In genomic region chr21:41876928-41877652, GRCh38 we compare ENCODE assay signal across 11 cellular contexts. TPM values are rescaled to one million over a fixed set of nuclear protein-coding genes. Genes with fewer than 3 reads are reported as not detected.
DNase-seq lines count a peak whose midpoint lies in the region; ATAC-seq and TF ChIP-seq lines count a peak whose summit lies in the region.
"Had no signal": no experiment of that assay in that cellular context is flagged by ENCODE, and none has a peak within 500 bp of the region (broad histone marks: within the 10 kb centered on the region; RNA-seq: fewer than 3 reads in every experiment).

No MANE protein-coding gene starts in this region.

- intact Hi-C loops in psoas muscle (cut with DNase I): loop anchor here in 1 of 2 donors (5.0 kb wide), 1 partner anchor 235 kb away; no protein-coding TSS in a partner anchor

- H3K36me3 ChIP-seq in psoas muscle (ENCODE audit: insufficient read depth in 1 of 2, low read depth in 1 of 2) (no peaks in the 10 kb centered on the region), upper lobe of left lung (no peaks in the 10 kb centered on the region)
- H3K36me3 ChIP-seq: colonic mucosa had no signal

- H3K4me3 ChIP-seq in GM12865 (ENCODE audit: low read depth, low read length) (peak overlapping the region; percentile 93), NB4 (ENCODE audit: low read depth, low read length) (peak overlapping the region; percentile 81), coronary artery (peak overlapping the region; percentile 90), psoas muscle (peak overlapping the region; percentile 84), upper lobe of left lung (no peak overlapping the region)

- 80 to 90% (median 82%) methylated on average over 10 to 11 of the region's 11 CpGs for WGBS in psoas muscle, 3 donors
- whole genome bisulfite sequencing in upper lobe of left lung, 2 donors: 91 to 93% methylated on average over 11 of the region's 11 CpGs

- no peaks in the 10 kb centered on the region for H3K9me3 ChIP-seq in psoas muscle
- no peaks in the 10 kb centered on the region for H3K9me3 ChIP-seq in upper lobe of left lung
- H3K9me3 ChIP-seq: colonic mucosa had no signal

- no peak for TF ChIP-seq EP300 in upper lobe of left lung (IDR thresholded peaks at IDR 0.05)

- H3K27ac ChIP-seq in coronary artery: peak overlapping the region; percentile 45 to 95
- H3K27ac ChIP-seq in psoas muscle: peak overlapping the region; percentile 69
- H3K27ac ChIP-seq in upper lobe of left lung: no peak overlapping the region
- H3K27ac ChIP-seq: colonic mucosa had no signal

- H3K4me1 ChIP-seq in psoas muscle: peaks cover 6% of the 10 kb centered on the region
- H3K4me1 ChIP-seq in upper lobe of left lung: peaks cover 10 to 26% (median 19%) of the 10 kb centered on the region in 4 donors
- H3K4me1 ChIP-seq: colonic mucosa had no signal

- DNase-seq in GM12865 (ENCODE audit: low read depth) (no peak), NB4 (ENCODE audit: low read depth) (no peak), coronary artery (ENCODE audit: low spot score) (no peak), psoas muscle (peak in 1 of 2 donors; percentile 21), upper lobe of left lung (no peak)
- no peak for DNase-seq in activated CD4-positive, CD25-positive, alpha-beta regulatory T cell (lab: John Stamatoyannopoulos, UW)
- no peak for DNase-seq in stimulated activated CD4-positive, alpha-beta T cell treated with anti-CD3 and anti-CD28 coated beads, Interleukin-2, amount 100 ng/mL, for 24 hours
- DNase-seq: activated CD4-positive, alpha-beta T cell treated with anti-CD3 and anti-CD28 coated beads, Interleukin-2, amount 50 U/mL, for 1 hour; colonic mucosa; NCI-H774 had no signal

- H3K27me3 ChIP-seq in psoas muscle (ENCODE audit: insufficient read depth in 3 of 3, low read length in 2 of 3): no peaks in the 10 kb centered on the region
- H3K27me3 ChIP-seq in upper lobe of left lung: no peaks in the 10 kb centered on the region
- H3K27me3 ChIP-seq: colonic mucosa had no signal

- TF ChIP-seq CTCF in GM12865 (IDR thresholded peaks at IDR 0.05; ENCODE audit: insufficient read depth, low read depth, low read length, missing control alignments) (no peak), NB4 (IDR thresholded peaks at IDR 0.05; ENCODE audit: low read depth, low read length) (no peak), coronary artery (IDR thresholded peaks at IDR 0.05) (no peak), psoas muscle (IDR thresholded peaks at IDR 0.05) (no peak), upper lobe of left lung (IDR thresholded peaks at IDR 0.05) (no peak)

- ATAC-seq in psoas muscle: no peak
- ATAC-seq in GM18519 (IDR thresholded peaks at IDR 0.05; ENCODE audit: low FRiP score, unreplicated experiment): no peak
- ATAC-seq in upper lobe of left lung (ENCODE audit: low FRiP score in 2 of 2): no peak

- TF ChIP-seq POLR2A in NB4 (IDR thresholded peaks at IDR 0.05; ENCODE audit: extremely low read depth, insufficient read length) (no peak), upper lobe of left lung (IDR thresholded peaks at IDR 0.05) (no peak)

RNA-seq across cellular contexts. Expression of gene PRDM15, which starts 2.1 kb away (rescaled TPM):
- total RNA-seq in psoas muscle (1 to 10 TPM; 3.2 to 6.4 (median 4.4) TPM), upper lobe of left lung (10 to 100 TPM in 2 of 6 donors, 1 to 10 TPM in 4; 5.3 to 31.4 (median 7.4) TPM)
- 1 to 10 TPM; 2.2 to 3.7 (median 2.9) TPM for polyA plus RNA-seq in psoas muscle

Comparison
In these comparisons a context has a peak if more than half of its experiments do, and no peak if none do; other contexts are left out.
1. H3K4me3 ChIP-seq: peak in GM12865 (single experiment), NB4 (single experiment), coronary artery (single experiment) and psoas muscle (single experiment); none in upper lobe of left lung (0 of 4).
2. H3K27ac ChIP-seq: peak in coronary artery (2 of 2) and psoas muscle (single experiment); none in upper lobe of left lung (0 of 4).